Comparison of ENCODE assay signal across 8 cellular contexts in genomic region chrX:46447384-46447783, GRCh38.
DNase-seq lines count a peak whose midpoint lies in the region; ATAC-seq, FAIRE-seq and TF ChIP-seq lines count a peak whose summit lies in the region.

No MANE protein-coding gene starts in this region.

- CTCF ChIA-PET in activated CD4-positive, alpha-beta T cell treated with anti-CD3 and anti-CD28 coated beads, Interleukin-2, amount 10 ng/mL, durations not matched to agents 7 days and 5 days (lab: Charles Lee), result no interaction called here
- CTCF ChIA-PET in H1 (lab: Charles Lee; ENCODE audit: partially characterized antibody), result no interaction called here

- no peak overlapping the region for H3K18ac ChIP-seq in H1 (ENCODE audit: extremely low read depth, low read length)

- peaks cover 0 to 7% of the 10 kb centered on the region in 2 experiments; a peak in 1 of 4 replicates for H3K79me2 ChIP-seq in H1 (ENCODE audit: control insufficient read depth in 1 of 2, insufficient read depth in 2 of 2, low read length in 2 of 2)

- FAIRE-seq in H1 (lab: Jason Lieb, UNC), result no peak

- peaks cover 0 to 10% (median 0%) of the 10 kb centered on the region in 4 experiments; a peak in 2 of 8 replicates for H3K36me3 ChIP-seq in H1 (ENCODE audit: control insufficient read depth in 2 of 4, insufficient read depth in 4 of 4, low read length in 3 of 4)

- no peaks in the 10 kb centered on the region for H3K27me3 Mint-ChIP-seq in activated CD4-positive, alpha-beta T cell treated with anti-CD3 and anti-CD28 coated beads, Interleukin-2, amount 10 ng/mL, durations not matched to agents 7 days and 5 days
- H3K27me3 Mint-ChIP-seq in neural crest cell (ENCODE audit: low read depth), result no peaks in the 10 kb centered on the region

- H2BK120ac ChIP-seq in H1 (replicated peaks; ENCODE audit: low read depth, low read length), result no peak overlapping the region

- H3K9me3 ChIP-seq in H1 (ENCODE audit: insufficient read depth in 2 of 2, low read depth in 1 of 2, low read length in 1 of 2), result no peaks in the 10 kb centered on the region

- no peak overlapping the region for H3K23ac ChIP-seq in H1 (ENCODE audit: insufficient read length)

- H3K27ac Mint-ChIP-seq in activated CD4-positive, alpha-beta T cell treated with anti-CD3 and anti-CD28 coated beads, Interleukin-2, amount 10 ng/mL, durations not matched to agents 7 days and 5 days, result peak overlapping the region; percentile 90
- peak overlapping the region; percentile 78 for H3K27ac Mint-ChIP-seq in neural crest cell (ENCODE audit: unreplicated experiment)

- H3K4me2 ChIP-seq in H1 (ENCODE audit: insufficient read depth in 1 of 2, low read depth in 2 of 2, low read length in 2 of 2), result peak overlapping the region; percentile 67 to 74

- no peak overlapping the region for H2BK15ac ChIP-seq in H1 (ENCODE audit: low read length)

- H3K4me1 ChIP-seq in H1 (replicated peaks in 1 of 4; ENCODE audit: control insufficient read depth in 3 of 4, insufficient read depth in 4 of 4, low read length in 3 of 4), result peaks cover 0 to 3% (median 1%) of the 10 kb centered on the region in 4 experiments; a peak in 2 of 7 replicates

- H4K8ac ChIP-seq in H1 (ENCODE audit: extremely low read depth, insufficient read depth, low read length), result no peak overlapping the region

- no peak overlapping the region for H2BK12ac ChIP-seq in H1 (ENCODE audit: low read depth, low read length)

- no peak overlapping the region for H4K91ac ChIP-seq in H1 (replicated peaks; ENCODE audit: insufficient read length, low read length)

- H3K23me2 ChIP-seq in H1 (ENCODE audit: low read depth, low read length), result peaks cover 2% of the 10 kb centered on the region; the same call in 1 of the 2 replicates

- peaks cover 29% of the 10 kb centered on the region for H3K36me3 Mint-ChIP-seq in activated CD4-positive, alpha-beta T cell treated with anti-CD3 and anti-CD28 coated beads, Interleukin-2, amount 10 ng/mL, durations not matched to agents 7 days and 5 days (ENCODE audit: low read depth)
- peaks cover 13% of the 10 kb centered on the region for H3K36me3 Mint-ChIP-seq in neural crest cell (ENCODE audit: low read depth)

- H3K27ac ChIP-seq in H1 (ENCODE audit: low read depth, low read length), result no peak overlapping the region

- H4K5ac ChIP-seq in H1 (ENCODE audit: insufficient read length, low read depth, low read length), result no peak overlapping the region

- H3K9me3 Mint-ChIP-seq in activated CD4-positive, alpha-beta T cell treated with anti-CD3 and anti-CD28 coated beads, Interleukin-2, amount 10 ng/mL, durations not matched to agents 7 days and 5 days, result no peaks in the 10 kb centered on the region
- peaks cover 2% of the 10 kb centered on the region for H3K9me3 Mint-ChIP-seq in neural crest cell

- H3K4me3 Mint-ChIP-seq in activated CD4-positive, alpha-beta T cell treated with anti-CD3 and anti-CD28 coated beads, Interleukin-2, amount 10 ng/mL, durations not matched to agents 7 days and 5 days, result peak overlapping the region; percentile 85
- H3K4me3 Mint-ChIP-seq in neural crest cell, result peak overlapping the region; percentile 94

- no peaks in the 10 kb centered on the region for H3K79me1 ChIP-seq in H1 (ENCODE audit: low read depth, low read length)

- no peak for ATAC-seq in GM21528 (IDR thresholded peaks at IDR 0.05; ENCODE audit: low FRiP score, unreplicated experiment)
- no peak for ATAC-seq in HG02852 (IDR thresholded peaks at IDR 0.05; ENCODE audit: unreplicated experiment)

- H2BK20ac ChIP-seq in H1 (ENCODE audit: low read length), result no peak overlapping the region

- H3K9ac ChIP-seq in H1 (replicated peaks in 1 of 4; ENCODE audit: extremely low read depth in 1 of 4, low read depth in 3 of 4, low read length in 3 of 4), result peak overlapping the region in 2 of 4 experiments; percentile 21 to 22; a peak in 3 of 7 replicates

- no peaks in the 10 kb centered on the region for H4K20me1 ChIP-seq in H1 (replicated peaks in 1 of 2; ENCODE audit: control insufficient read depth in 1 of 2, insufficient read depth in 2 of 2, low read length in 2 of 2)

- no peak for TF ChIP-seq CTCF in H1 (IDR thresholded peaks at IDR 0.05; ENCODE audit: control extremely low read depth in 1 of 3, insufficient read depth in 1 of 3, low read depth in 1 of 3, low read length in 3 of 3)
- TF ChIP-seq CTCF in neural crest cell (conservative IDR thresholded peaks at IDR 0.05), result no peak

- 3% methylated on average over 5 of the region's 16 CpGs; no CpG with 5 or more reads in 1 of the 2 experiments for WGBS in H1 (ENCODE audit: extremely low coverage in 1 of 2, insufficient coverage in 1 of 2, insufficient read length in 1 of 2, insufficient replicate concordance in 2 of 2, low coverage in 1 of 2, low lambda C conversion rate in 2 of 2, missing lambda C conversion rate in 1 of 2), 2 experiments

- no peak overlapping the region for H3K4ac ChIP-seq in H1 (replicated peaks; ENCODE audit: insufficient read length, low read depth, low read length)

- H3K4me3 ChIP-seq in H1 (ENCODE audit: extremely low read depth in 1 of 4, insufficient read depth in 2 of 4, low read depth in 3 of 4, low read length in 4 of 4), result peak overlapping the region; percentile 55 to 90 (median 64)

- H2AFZ ChIP-seq in H1 (ENCODE audit: low read length), result no peak overlapping the region

- H2AK5ac ChIP-seq in H1 (ENCODE audit: low read depth, low read length), result no peak overlapping the region

- no peak overlapping the region for H3K14ac ChIP-seq in H1 (ENCODE audit: insufficient read length)

- no peaks in the 10 kb centered on the region for H3K27me3 ChIP-seq in H1 (replicated peaks in 1 of 4; ENCODE audit: control insufficient read depth in 3 of 4, extremely low read depth in 1 of 4, insufficient read depth in 3 of 4, low read length in 3 of 4)

- TF ChIP-seq POLR2A in H1 (IDR thresholded peaks at IDR 0.05; ENCODE audit: control extremely low read depth in 1 of 2, low read depth in 2 of 2, low read length in 2 of 2), result no peak

- no peak for TF ChIP-seq RAD21 in H1 (IDR thresholded peaks at IDR 0.05 in 1 of 2, conservative IDR thresholded peaks at IDR 0.05 in 1 of 2; ENCODE audit: low read depth in 2 of 2, low read length in 2 of 2)

- POLR2A ChIA-PET in activated CD4-positive, alpha-beta T cell treated with anti-CD3 and anti-CD28 coated beads, Interleukin-2, amount 10 ng/mL, durations not matched to agents 7 days and 5 days (lab: Charles Lee), result no interaction called here
- POLR2A ChIA-PET in H1 (lab: Charles Lee; ENCODE audit: partially characterized antibody), result interaction anchor here (0.6 to 1.2 kb wide), 2 partner anchors 28 to 815 kb away, joined by 3 read pairs; no protein-coding TSS in a partner anchor

- no peak overlapping the region for H2BK5ac ChIP-seq in H1 (ENCODE audit: low read depth, low read length)

- DNase-seq in activated CD4-positive, alpha-beta T cell treated with anti-CD3 and anti-CD28 coated beads, Interleukin-2, amount 10 ng/mL, durations not matched to agents 7 days and 5 days, result no peak
- DNase-seq in activated CD4-positive, alpha-beta T cell treated with anti-CD3 and anti-CD28 coated beads for 48 hours, result no peak
- peak; percentile 29 for DNase-seq in NCI-H69 (lab: John Stamatoyannopoulos, UW)
- DNase-seq in H1 (ENCODE audit: low read depth in 1 of 2, low spot score in 2 of 2), result no peak
- DNase-seq in neural crest cell (ENCODE audit: low read depth, low spot score), result no peak
- no peak for DNase-seq in NOMO-1 (lab: John Stamatoyannopoulos, UW; ENCODE audit: unreplicated experiment in 2 of 2)

- peaks cover 24% of the 10 kb centered on the region for H3K4me1 Mint-ChIP-seq in activated CD4-positive, alpha-beta T cell treated with anti-CD3 and anti-CD28 coated beads, Interleukin-2, amount 10 ng/mL, durations not matched to agents 7 days and 5 days
- peaks cover 22% of the 10 kb centered on the region for H3K4me1 Mint-ChIP-seq in neural crest cell

- TF ChIP-seq EP300 in H1 (IDR thresholded peaks at IDR 0.05; ENCODE audit: borderline replicate concordance in 1 of 2, low read depth in 2 of 2, low read length in 2 of 2), result no peak

- H3K56ac ChIP-seq in H1 (replicated peaks; ENCODE audit: insufficient read length, low read depth, low read length), result no peak overlapping the region

TF ChIP-seq in H1, 55 proteins besides CTCF, POLR2A, EP300 and RAD21 (continues in another document):
- TF ChIP-seq ASH2L (IDR thresholded peaks at IDR 0.05; ENCODE audit: low read length), result no peak
